8 cellular contexts compared by ENCODE assay signal in genomic region chr6:150599199-150600002, GRCh38. TPM values are rescaled to one million over a fixed set of nuclear protein-coding genes. Genes with fewer than 3 reads are reported as not detected.
DNase-seq lines count a peak whose midpoint lies in the region; ATAC-seq and TF ChIP-seq lines count a peak whose summit lies in the region.

PLEKHG1 (plus strand) TSS chr6:150599885; CDS start chr6:150733682, 133,797 bp downstream.

- H3K27me3 ChIP-seq in OCI-LY1 (ENCODE audit: insufficient read depth, low read length): no peaks in the 10 kb centered on the region

- H4K20me1 ChIP-seq in OCI-LY1 (ENCODE audit: insufficient read depth, low read length): no peaks in the 10 kb centered on the region

- H3K9ac ChIP-seq in OCI-LY1 (ENCODE audit: low read length): peak within 1 kb of the TSS; percentile 80

- H2AFZ ChIP-seq in OCI-LY1 (ENCODE audit: low read length): no peak within 1 kb of the TSS

- POLR2A ChIA-PET in AG04449 (lab: Yijun Ruan, JAX): no interaction called here
- POLR2A ChIA-PET in naive thymus-derived CD8-positive, alpha-beta T cell (lab: Charles Lee): no interaction called here

- H3K27me3 Mint-ChIP-seq in naive thymus-derived CD8-positive, alpha-beta T cell: peaks cover 25 to 61% (median 39%) of the 10 kb centered on the region in 5 donors

- H3K4me3 ChIP-seq in AG04449 (ENCODE audit: low read depth, low read length) (peak within 1 kb of the TSS; percentile 47), OCI-LY1 (ENCODE audit: low read depth, low read length, poor library complexity, severe bottlenecking) (peak within 1 kb of the TSS; percentile 87), fibroblast of pulmonary artery (replicated peaks; ENCODE audit: low read depth, low read length) (peak within 1 kb of the TSS; percentile 57)

- H3F3A ChIP-seq in OCI-LY1 (ENCODE audit: insufficient read depth, low read length): no peaks in the 10 kb centered on the region

- H3K9me2 ChIP-seq in OCI-LY1 (ENCODE audit: low read depth, low read length): no peaks in the 10 kb centered on the region

- TF ChIP-seq CTCF in AG04449 (IDR thresholded peaks at IDR 0.05; ENCODE audit: insufficient read depth, low read length, missing control alignments) (no peak), OCI-LY1 (IDR thresholded peaks at IDR 0.05; ENCODE audit: low read length) (no peak), fibroblast of pulmonary artery (IDR thresholded peaks at IDR 0.05; ENCODE audit: low read length, missing control alignments) (no peak)

- H3K4me1 ChIP-seq in OCI-LY1 (ENCODE audit: insufficient read depth, low read length, severe bottlenecking): peaks cover 77% of the 10 kb centered on the region

- ATAC-seq in GM18870 (IDR thresholded peaks at IDR 0.05; ENCODE audit: unreplicated experiment) (peak; percentile 38), HG03095 (IDR thresholded peaks at IDR 0.05; ENCODE audit: unreplicated experiment) (peak; percentile 78)
- peak; percentile 61 to 77 for ATAC-seq in naive thymus-derived CD8-positive, alpha-beta T cell

- CTCF ChIA-PET in AG04449 (lab: Yijun Ruan, JAX): no interaction called here

- peaks cover 10 to 33% (median 15%) of the 10 kb centered on the region in 4 donors for H3K4me1 Mint-ChIP-seq in naive thymus-derived CD8-positive, alpha-beta T cell

- H3K27ac ChIP-seq in OCI-LY1 (ENCODE audit: low read depth, low read length, poor library complexity, severe bottlenecking) (peak within 1 kb of the TSS; percentile 91), substantia nigra (ENCODE audit: low read depth, low read length, poor library complexity, severe bottlenecking) (peak within 1 kb of the TSS; percentile 66)

- H3K9me3 Mint-ChIP-seq in naive thymus-derived CD8-positive, alpha-beta T cell: peaks cover 0 to 3% (median 0%) of the 10 kb centered on the region in 9 donors

- peaks cover 38% of the 10 kb centered on the region for H3K79me2 ChIP-seq in OCI-LY1 (ENCODE audit: insufficient read depth, low read length)

- DNase-seq in AG04449 (ENCODE audit: low read depth, low spot score) (no peak), fibroblast of pulmonary artery (ENCODE audit: low read depth) (peak; percentile 43), substantia nigra (lab: John Stamatoyannopoulos, UW) (peak in 35 of 49 donors; percentile 5 to 61 (median 34))
- DNase-seq in activated T-helper 1 cell treated with anti-CD3 and anti-CD28 coated beads, Interleukin-2, amount 50 U/mL, for 16 hours (ENCODE audit: low read depth in 1 of 2, low spot score in 1 of 2): peak; percentile 24 to 29
- peak; percentile 3 to 70 (median 36) for DNase-seq in naive thymus-derived CD8-positive, alpha-beta T cell

- H3K4me3 Mint-ChIP-seq in naive thymus-derived CD8-positive, alpha-beta T cell: peak within 1 kb of the TSS; percentile 83 to 92 (median 88)

- H3K27ac Mint-ChIP-seq in naive thymus-derived CD8-positive, alpha-beta T cell: peak within 1 kb of the TSS; percentile 26 to 86 (median 78)

- H3K36me3 Mint-ChIP-seq in naive thymus-derived CD8-positive, alpha-beta T cell: no peaks in the 10 kb centered on the region

- no peaks in the 10 kb centered on the region for H3K9me3 ChIP-seq in OCI-LY1 (ENCODE audit: low read length)

- H3K4me2 ChIP-seq in OCI-LY1 (ENCODE audit: low read length): peak within 1 kb of the TSS; percentile 94

- no peaks in the 10 kb centered on the region; the same call in 1 of the 2 replicates for H3K36me3 ChIP-seq in OCI-LY1 (ENCODE audit: insufficient read depth, low read length)

RNA-seq across cellular contexts. Expression of gene PLEKHG1, which starts in this region (rescaled TPM):
- total RNA-seq in naive thymus-derived CD8-positive, alpha-beta T cell: 1 to 10 TPM; 4.5 to 5.3 TPM
- polyA plus RNA-seq in naive thymus-derived CD8-positive, alpha-beta T cell: 1 to 10 TPM in 1 of 3 donors, under 1 TPM in 1, not detected in 1; 0.11 to 1.0 TPM
